In the genomic region with DNA sequence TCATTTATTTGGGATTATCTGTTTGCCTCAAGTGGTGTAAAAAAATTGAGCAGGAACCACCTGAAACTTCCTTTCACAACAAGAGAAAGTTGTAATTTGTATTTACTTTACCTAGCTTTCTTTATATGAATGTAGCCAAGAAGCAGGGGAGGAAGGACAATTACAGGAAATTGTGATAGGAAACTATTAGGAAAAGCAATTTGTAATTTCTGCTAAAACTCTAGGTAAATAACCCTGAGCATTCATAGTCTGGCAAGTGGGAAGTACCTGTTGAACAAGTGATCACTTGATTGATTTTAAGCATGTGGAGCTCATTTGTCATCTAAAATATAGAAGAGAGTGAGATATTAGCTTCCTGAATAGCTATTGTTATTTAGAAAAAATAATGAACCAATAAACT, we compare ENCODE assay signal across 14 cellular contexts. TPM values are rescaled to one million over a fixed set of nuclear protein-coding genes. Genes with fewer than 3 reads are reported as not detected.
DNase-seq lines count a peak whose midpoint lies in the region; ATAC-seq and TF ChIP-seq lines count a peak whose summit lies in the region.
"Had no signal": no experiment of that assay in that cellular context is flagged by ENCODE, and none has a peak within 500 bp of the region (broad histone marks: within the 10 kb centered on the region; RNA-seq: fewer than 3 reads in every experiment).

No MANE protein-coding gene starts in this region.

- H3K27ac Mint-ChIP-seq in CD8-positive, alpha-beta memory T cell, result no peak overlapping the region
- H3K27ac Mint-ChIP-seq: activated naive CD4-positive, alpha-beta T cell treated with anti-CD3 and anti-CD28 coated beads for 36 hours; neural progenitor cell; T-helper 17 cell had no signal

- CTCF ChIA-PET in CD8-positive, alpha-beta memory T cell (lab: Charles Lee), result no interaction called here

- no peak overlapping the region for H3K4me3 Mint-ChIP-seq in CD8-positive, alpha-beta memory T cell
- H3K4me3 Mint-ChIP-seq: activated naive CD4-positive, alpha-beta T cell treated with anti-CD3 and anti-CD28 coated beads for 36 hours; neural progenitor cell; T-helper 17 cell had no signal

- no peaks in the 10 kb centered on the region for H3K9me3 ChIP-seq in left lung
- H3K9me3 ChIP-seq in skeletal muscle satellite cell (replicated peaks; ENCODE audit: low read length), result no peaks in the 10 kb centered on the region
- no peaks in the 10 kb centered on the region for H3K9me3 ChIP-seq in CD8-positive, alpha-beta memory T cell (ENCODE audit: low read length)
- H3K9me3 ChIP-seq: sigmoid colon had no signal

- peaks cover 0 to 2% of the 10 kb centered on the region in 2 donors for H3K27me3 Mint-ChIP-seq in CD8-positive, alpha-beta memory T cell
- H3K27me3 Mint-ChIP-seq: T-helper 17 cell had no signal

- H3K9me3 Mint-ChIP-seq in CD8-positive, alpha-beta memory T cell, result peaks cover 0 to 2% (median 0%) of the 10 kb centered on the region in 5 donors
- H3K9me3 Mint-ChIP-seq: activated naive CD4-positive, alpha-beta T cell treated with anti-CD3 and anti-CD28 coated beads for 36 hours; neural progenitor cell had no signal

- DNase-seq in left lung (no peak), NCI-H146 (lab: John Stamatoyannopoulos, UW) (no peak), RKO (ENCODE audit: low spot score) (no peak), foreskin fibroblast (no peak)
- no peak for DNase-seq in CD8-positive, alpha-beta memory T cell
- DNase-seq: activated naive CD4-positive, alpha-beta T cell treated with anti-CD3 and anti-CD28 coated beads for 36 hours; NK-92 treated with Interleukin-12 subunit alpha and Interleukin-12 subunit beta, amount 100 ng/mL, for 24 hours; SHP77; sigmoid colon; T-helper 17 cell had no signal

- H3K4me2 ChIP-seq in skeletal muscle satellite cell (ENCODE audit: low read length), result peak overlapping the region; percentile 78
- H3K4me2 ChIP-seq: neural progenitor cell had no signal

- H3K4me3 ChIP-seq in ACC112 (ENCODE audit: low read depth, low read length) (peak overlapping the region; percentile 58), left lung (peak overlapping the region in 1 of 2 donors; percentile 54), skeletal muscle satellite cell (ENCODE audit: low read length) (peak overlapping the region; percentile 11), foreskin fibroblast (ENCODE audit: low read depth in 1 of 2, low read length in 2 of 2) (no peak overlapping the region)
- H3K4me3 ChIP-seq in CD8-positive, alpha-beta memory T cell (ENCODE audit: low read length), result no peak overlapping the region
- H3K4me3 ChIP-seq: neural progenitor cell, sigmoid colon had no signal

- peak overlapping the region; percentile 67 for H3K9ac ChIP-seq in skeletal muscle satellite cell (ENCODE audit: low read depth, low read length)
- H3K9ac ChIP-seq: neural progenitor cell had no signal

- intact Hi-C loops in left lung (cut with DNase I), result no loop called here

- H3K4me1 ChIP-seq in ACC112 (ENCODE audit: control insufficient read depth, insufficient read depth, low read length, unreplicated experiment), result peaks cover 68% of the 10 kb centered on the region
- peaks cover 36 to 52% of the 10 kb centered on the region in 2 donors for H3K4me1 ChIP-seq in left lung
- H3K4me1 ChIP-seq in skeletal muscle satellite cell (ENCODE audit: control insufficient read depth, insufficient read depth, low read length), result peaks cover 73% of the 10 kb centered on the region
- no peaks in the 10 kb centered on the region for H3K4me1 ChIP-seq in CD8-positive, alpha-beta memory T cell (ENCODE audit: insufficient read depth, low read length)

- POLR2A ChIA-PET in CD8-positive, alpha-beta memory T cell (lab: Charles Lee), result no interaction called here

- no peak overlapping the region for H2AFZ ChIP-seq in ACC112 (ENCODE audit: low read length, unreplicated experiment)
- H2AFZ ChIP-seq: neural progenitor cell had no signal

- peaks cover 78% of the 10 kb centered on the region for H3K79me2 ChIP-seq in ACC112 (ENCODE audit: control insufficient read depth, insufficient read depth, low read length, unreplicated experiment)

- no peaks in the 10 kb centered on the region for H3K36me3 Mint-ChIP-seq in CD8-positive, alpha-beta memory T cell

- H3K27ac ChIP-seq in ACC112 (ENCODE audit: low read depth, low read length) (peak overlapping the region; percentile 100), VCaP (peak overlapping the region; percentile 78), left lung (peak overlapping the region; percentile 39 to 86)
- no peak overlapping the region for H3K27ac ChIP-seq in CD8-positive, alpha-beta memory T cell (ENCODE audit: low read depth, low read length)
- H3K27ac ChIP-seq: neural progenitor cell had no signal

- H3K36me3 ChIP-seq in ACC112 (ENCODE audit: insufficient read depth, low read length) (no peaks in the 10 kb centered on the region; the same call in 1 of the 2 replicates), left lung (peaks cover 0 to under 1% of the 10 kb centered on the region in 2 donors), skeletal muscle satellite cell (ENCODE audit: insufficient read depth, low read length) (peaks cover 39% of the 10 kb centered on the region)
- no peaks in the 10 kb centered on the region for H3K36me3 ChIP-seq in CD8-positive, alpha-beta memory T cell (ENCODE audit: insufficient read depth, low read length)
- H3K36me3 ChIP-seq: neural progenitor cell, sigmoid colon had no signal

- TF ChIP-seq CTCF in VCaP (conservative IDR thresholded peaks at IDR 0.05) (no peak), left lung (IDR thresholded peaks at IDR 0.05) (no peak), foreskin fibroblast (IDR thresholded peaks at IDR 0.05; ENCODE audit: low read depth, low read length) (no peak)

- H3K27me3 ChIP-seq in ACC112 (ENCODE audit: insufficient read depth, low read length) (no peaks in the 10 kb centered on the region), left lung (no peaks in the 10 kb centered on the region), skeletal muscle satellite cell (ENCODE audit: control insufficient read depth, insufficient read depth, low read length) (no peaks in the 10 kb centered on the region)
- no peaks in the 10 kb centered on the region for H3K27me3 ChIP-seq in CD8-positive, alpha-beta memory T cell (ENCODE audit: insufficient read depth, low read length, poor library complexity, severe bottlenecking)
- H3K27me3 ChIP-seq: neural progenitor cell, sigmoid colon had no signal

- peaks cover 0 to 3% (median 2%) of the 10 kb centered on the region in 3 donors for H3K4me1 Mint-ChIP-seq in CD8-positive, alpha-beta memory T cell

- no peak for ATAC-seq in left lung
- ATAC-seq: T-helper 17 cell had no signal

RNA-seq across cellular contexts. Expression of gene TFPI, which starts 5.0 kb away (rescaled TPM):
- total RNA-seq in left lung, result 100 to 1,000 TPM; 187 to 300 TPM
- 304 and 327 TPM in 2 replicates for total RNA-seq in skeletal muscle satellite cell (2012; rRNA removed)
- total RNA-seq in CD8-positive, alpha-beta memory T cell, result not detected
- not detected for polyA plus RNA-seq in CD8-positive, alpha-beta memory T cell
- total RNA-seq: activated naive CD4-positive, alpha-beta T cell treated with anti-CD3 and anti-CD28 coated beads for 36 hours had no signal

Comparison
In these comparisons a context has a peak if more than half of its experiments do, and no peak if none do; other contexts are left out.
1. H3K4me3 ChIP-seq: peak in ACC112 (single experiment) and skeletal muscle satellite cell (single experiment); none in foreskin fibroblast (0 of 2) and CD8-positive, alpha-beta memory T cell (single experiment).
2. RNA of gene TFPI, which starts 5.0 kb away (total RNA-seq): 187 to 300 TPM in left lung; not detected in CD8-positive, alpha-beta memory T cell; every median in the first group is over 100 times any median in the second.